Comparison of ENCODE assay signal across 9 cellular contexts in genomic region chr4:53558061-53558801, GRCh38. TPM values are rescaled to one million over a fixed set of nuclear protein-coding genes. Genes with fewer than 3 reads are reported as not detected.
DNase-seq lines count a peak whose midpoint lies in the region; ATAC-seq lines count a peak whose summit lies in the region.
"Had no signal": no experiment of that assay in that cellular context is flagged by ENCODE, and none has a peak within 500 bp of the region (broad histone marks: within the 10 kb centered on the region; RNA-seq: fewer than 3 reads in every experiment).

No MANE protein-coding gene starts in this region.

- no peak overlapping the region for H3K4me3 Mint-ChIP-seq in activated T-cell treated with anti-CD3 and anti-CD28 coated beads, Interleukin-2, amount 50 U/mL, for 24 hours

- H3K27me3 Mint-ChIP-seq in activated T-cell treated with anti-CD3 and anti-CD28 coated beads, Interleukin-2, amount 50 U/mL, for 24 hours, result peaks cover 7% of the 10 kb centered on the region

- H3K4me3 ChIP-seq in mesodermal cell (ENCODE audit: extremely low read depth, insufficient read depth, low read length, poor library complexity, severe bottlenecking), result no peak overlapping the region

- DNase-seq in DMS153 treated with DMSO at 0.1 percent for 48 hours (lab: John Stamatoyannopoulos, UW; ENCODE audit: unreplicated experiment) (peak; percentile 36), NCI-H2227 treated with DMSO at 0.1 percent for 48 hours (lab: John Stamatoyannopoulos, UW) (peak; percentile 57), cerebellum (ENCODE audit: low spot score) (peak; percentile 84), NK-92 (lab: John Stamatoyannopoulos, UW; ENCODE audit: unreplicated experiment) (no peak)
- DNase-seq in effector CD8-positive, alpha-beta T cell (lab: John Stamatoyannopoulos, UW), result no peak
- DNase-seq in activated T-cell treated with anti-CD3 and anti-CD28 coated beads, Interleukin-2, amount 50 U/mL, for 24 hours, result no peak
- DNase-seq: NCI-H2029 treated with DMSO at 0.1 percent for 48 hours had no signal

- H3K9me3 ChIP-seq in mesodermal cell (ENCODE audit: control insufficient read depth, low read length), result no peaks in the 10 kb centered on the region

- WGBS in mesodermal cell (ENCODE audit: insufficient coverage in 2 of 2), 2 experiments, result 89 to 91% methylated on average over 10 of the region's 12 CpGs

- peak overlapping the region; percentile 32 for H3K27ac ChIP-seq in mesodermal cell (ENCODE audit: low read depth, low read length, severe bottlenecking)

- H3K27ac Mint-ChIP-seq in activated T-cell treated with anti-CD3 and anti-CD28 coated beads, Interleukin-2, amount 50 U/mL, for 24 hours, result no peak overlapping the region

- H3K36me3 Mint-ChIP-seq in activated T-cell treated with anti-CD3 and anti-CD28 coated beads, Interleukin-2, amount 50 U/mL, for 24 hours (ENCODE audit: low read depth), result no peaks in the 10 kb centered on the region

- peaks cover 24% of the 10 kb centered on the region for H3K4me1 ChIP-seq in mesodermal cell (ENCODE audit: control insufficient read depth, insufficient read depth, low read length, poor library complexity, severe bottlenecking)

- H3K4me1 Mint-ChIP-seq in activated T-cell treated with anti-CD3 and anti-CD28 coated beads, Interleukin-2, amount 50 U/mL, for 24 hours (ENCODE audit: low read depth), result no peaks in the 10 kb centered on the region

- ATAC-seq in HG02763 (IDR thresholded peaks at IDR 0.05; ENCODE audit: unreplicated experiment), result no peak

- no peaks in the 10 kb centered on the region for H3K9me3 Mint-ChIP-seq in activated T-cell treated with anti-CD3 and anti-CD28 coated beads, Interleukin-2, amount 50 U/mL, for 24 hours

- H3K36me3 ChIP-seq in mesodermal cell (ENCODE audit: control insufficient read depth, insufficient read depth, low read length), result no peaks in the 10 kb centered on the region

RNA-seq across cellular contexts. Expression of gene LNX1, which starts 33.1 kb away (rescaled TPM):
- 17.2 TPM for total RNA-seq in cerebellum
- 0.77 TPM for polyA plus RNA-seq in mesodermal cell (2013, experiment 1 of 2)
- polyA plus RNA-seq in mesodermal cell (2013, experiment 2 of 2), result 0.66 TPM

Comparison
In these comparisons a context has a peak if more than half of its experiments do, and no peak if none do; other contexts are left out.
1. DNase-seq: peak in DMS153 treated with DMSO at 0.1 percent for 48 hours (single experiment), NCI-H2227 treated with DMSO at 0.1 percent for 48 hours (single experiment) and cerebellum (single experiment); none in effector CD8-positive, alpha-beta T cell (single experiment), NK-92 (single experiment) and activated T-cell treated with anti-CD3 and anti-CD28 coated beads, Interleukin-2, amount 50 U/mL, for 24 hours (single experiment).